2 cellular contexts compared by ENCODE assay signal in genomic region chr7:27908534-27909165, GRCh38.
TF ChIP-seq lines count a peak whose summit lies in the region.

No MANE protein-coding gene starts in this region.

TF ChIP-seq in GM23338, 12 proteins besides CTCF, POLR2A, EP300 and RAD21 (continued from another document):
- no peak for TF ChIP-seq REST (IDR thresholded peaks at IDR 0.05; ENCODE audit: unreplicated experiment)
- no peak for TF ChIP-seq STAT1 (IDR thresholded peaks at IDR 0.05; ENCODE audit: unreplicated experiment)
- TF ChIP-seq CREB1 (CRISPR knock-in tag; IDR thresholded peaks at IDR 0.05; ENCODE audit: low read depth) = no peak
- TF ChIP-seq ZNF462 (CRISPR knock-in tag; IDR thresholded peaks at IDR 0.05) = no peak
- no peak for TF ChIP-seq NANOG (IDR thresholded peaks at IDR 0.05; ENCODE audit: borderline replicate concordance)
- no peak for TF ChIP-seq EZH2phosphoT487 (IDR thresholded peaks at IDR 0.05; ENCODE audit: unreplicated experiment)
- TF ChIP-seq POLR2AphosphoS5 (IDR thresholded peaks at IDR 0.05; ENCODE audit: low read depth) = no peak
- TF ChIP-seq ETS1 (IDR thresholded peaks at IDR 0.05) = no peak
- TF ChIP-seq ZNF114 (CRISPR knock-in tag; IDR thresholded peaks at IDR 0.05) = no peak
- no peak for TF ChIP-seq ZNF331 (CRISPR knock-in tag; IDR thresholded peaks at IDR 0.05; ENCODE audit: low read depth)
- no peak for TF ChIP-seq EZH2 (IDR thresholded peaks at IDR 0.05; ENCODE audit: low read depth, unreplicated experiment)

TF ChIP-seq in GM12878, 131 proteins besides CTCF, POLR2A, EP300 and RAD21 (continued from another document):
- TF ChIP-seq USF2 (IDR thresholded peaks at IDR 0.05; ENCODE audit: borderline replicate concordance, low read depth, low read length) (no peak), CREB1 (IDR thresholded peaks at IDR 0.05; ENCODE audit: low read depth) (no peak), ZNF687 (IDR thresholded peaks at IDR 0.05) (peak; percentile 60; the same call in 1 of the 2 replicates), MXI1 (IDR thresholded peaks at IDR 0.05; ENCODE audit: low read depth, low read length) (no peak), ZNF592 (IDR thresholded peaks at IDR 0.05) (0 out of 2 replicates have a peak, but pooled peaks have one; percentile 29)
